18 cellular contexts compared by ENCODE assay signal in the genomic region with DNA sequence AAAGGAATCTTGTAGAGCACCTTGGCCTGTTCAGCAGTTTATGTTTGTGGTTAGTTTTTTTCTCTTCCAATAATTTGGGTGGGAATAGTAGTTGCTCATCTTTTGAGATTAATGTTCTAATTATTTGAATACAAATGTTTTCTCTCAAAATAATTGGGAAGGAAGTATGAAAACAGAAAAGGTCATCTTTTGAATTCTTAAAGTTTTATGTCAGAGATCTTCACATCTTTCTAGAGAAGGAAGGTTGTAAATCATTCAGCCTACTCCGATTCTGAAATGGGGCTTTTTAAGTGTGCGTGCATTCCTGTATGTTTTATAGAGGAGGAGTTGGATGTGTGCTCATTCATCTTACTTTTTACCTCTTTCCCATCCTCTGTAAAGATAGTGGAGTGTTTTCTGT. TPM values are rescaled to one million over a fixed set of nuclear protein-coding genes. Genes with fewer than 3 reads are reported as not detected.
DNase-seq lines count a peak whose midpoint lies in the region; ATAC-seq, FAIRE-seq and TF ChIP-seq lines count a peak whose summit lies in the region.
"Had no signal": no experiment of that assay in that cellular context is flagged by ENCODE, and none has a peak within 500 bp of the region (broad histone marks: within the 10 kb centered on the region; RNA-seq: fewer than 3 reads in every experiment).

No MANE protein-coding gene starts in this region.

- WGBS in aorta, 2 donors: 93 to 94% methylated on average over 2 of the region's 2 CpGs

- ATAC-seq in aorta (ENCODE audit: low FRiP score): no peak

- H3K4me3 Mint-ChIP-seq in astrocyte (ENCODE audit: unreplicated experiment) (no peak overlapping the region), type B pancreatic cell (no peak overlapping the region)

- H3K27ac ChIP-seq in HEK293 (ENCODE audit: extremely low read depth, low read depth, low read length) (no peak overlapping the region), astrocyte (ENCODE audit: low read depth, low read length) (no peak overlapping the region), kidney (ENCODE audit: low read depth in 2 of 2, low read length in 2 of 2) (no peak overlapping the region), aorta (ENCODE audit: low read depth in 1 of 2, low read length in 2 of 2) (no peak overlapping the region)
- H3K27ac ChIP-seq: BLaER1 treated with 17β-estradiol and CSF1 and Interleukin-3, amounts not matched to agents 10 nM and 100 nM; KMS-11 had no signal

- no peaks in the 10 kb centered on the region for H4K20me1 ChIP-seq in astrocyte (ENCODE audit: insufficient read depth, low read length)

- no peak overlapping the region for H3K4me3 ChIP-seq in HEK293 (ENCODE audit: low read depth, low read length)
- no peak overlapping the region for H3K4me3 ChIP-seq in astrocyte (ENCODE audit: insufficient read depth, low read depth, low read length)
- no peak overlapping the region for H3K4me3 ChIP-seq in kidney (ENCODE audit: low read length in 2 of 2)
- H3K4me3 ChIP-seq in aorta (ENCODE audit: low read length in 2 of 2): no peak overlapping the region
- H3K4me3 ChIP-seq: BLaER1 treated with 17β-estradiol and CSF1 and Interleukin-3, amounts not matched to agents 10 nM and 100 nM had no signal

- no peaks in the 10 kb centered on the region for H3K27me3 ChIP-seq in astrocyte (ENCODE audit: insufficient read depth, low read length)
- no peaks in the 10 kb centered on the region for H3K27me3 ChIP-seq in aorta (ENCODE audit: control insufficient read depth in 1 of 2, insufficient read depth in 2 of 2, low read length in 1 of 2)
- H3K27me3 ChIP-seq: BLaER1 treated with 17β-estradiol and CSF1 and Interleukin-3, amounts not matched to agents 10 nM and 100 nM had no signal

- intact Hi-C loops in kidney (cut with DNase I) (loop anchor here (10.0 kb wide), 1 partner anchor 74 kb away; no protein-coding TSS in a partner anchor), aorta (cut with DNase I) (loop anchor here in 1 of 2 donors (5.0 kb wide), 1 partner anchor 67 kb away; no protein-coding TSS in a partner anchor)

- no peak for FAIRE-seq in astrocyte (lab: Jason Lieb, UNC)
- FAIRE-seq in kidney (lab: Jason Lieb, UNC): no peak
- no peak for FAIRE-seq in frontal cortex (lab: Jason Lieb, UNC)
- FAIRE-seq: GM19239 had no signal

- H3K9ac ChIP-seq in astrocyte (ENCODE audit: low read length) (no peak overlapping the region), kidney (ENCODE audit: low read length in 2 of 2) (no peak overlapping the region)
- H3K9ac ChIP-seq: BLaER1 treated with 17β-estradiol and CSF1 and Interleukin-3, amounts not matched to agents 10 nM and 100 nM; KMS-11 had no signal

- H3K27me3 Mint-ChIP-seq in astrocyte (ENCODE audit: low read depth, unreplicated experiment) (no peaks in the 10 kb centered on the region), type B pancreatic cell (no peaks in the 10 kb centered on the region)

- no peak overlapping the region for H3K27ac Mint-ChIP-seq in astrocyte (ENCODE audit: unreplicated experiment)
- H3K27ac Mint-ChIP-seq in type B pancreatic cell: peak overlapping the region; percentile 90

- CTCF ChIA-PET in HEK293 (lab: Yijun Ruan, JAX): interaction anchor here (1.2 kb wide), 1 partner anchor 203 kb away, joined by 4 read pairs; no protein-coding TSS in a partner anchor

- POLR2A ChIA-PET in HEK293 (lab: Yijun Ruan, JAX): no interaction called here

- peaks cover 4% of the 10 kb centered on the region for H3K36me3 Mint-ChIP-seq in astrocyte (ENCODE audit: low read depth, unreplicated experiment)
- H3K36me3 Mint-ChIP-seq in type B pancreatic cell: peaks cover 14% of the 10 kb centered on the region

- no peaks in the 10 kb centered on the region for H3K79me2 ChIP-seq in astrocyte (ENCODE audit: insufficient read depth, low read length)

- DNase-seq in EH (ENCODE audit: low read depth): peak; percentile 87
- peak; percentile 29 for DNase-seq in astrocyte (ENCODE audit: low read depth)
- no peak for DNase-seq in type B pancreatic cell (ENCODE audit: extremely low spot score, unreplicated experiment)
- no peak for DNase-seq in kidney
- no peak for DNase-seq in aorta
- no peak for DNase-seq in frontal cortex (ENCODE audit: low spot score in 2 of 2)
- DNase-seq: DMS 273 treated with DMSO at 0.1 percent for 48 hours, H7, NCI-H1048, NCI-H1436 treated with DMSO at 0.1 percent for 48 hours, NCI-H2029 treated with DMSO at 0.1 percent for 48 hours, NCI-H2171 treated with DMSO at 0.1 percent for 48 hours, NCI-H748 treated with DMSO at 0.1 percent for 48 hours, RPMI8226 had no signal

- H3K9me3 Mint-ChIP-seq in astrocyte (ENCODE audit: unreplicated experiment): no peaks in the 10 kb centered on the region
- H3K9me3 Mint-ChIP-seq in type B pancreatic cell: no peaks in the 10 kb centered on the region

- H2AFZ ChIP-seq in astrocyte (ENCODE audit: low read depth, low read length): no peak overlapping the region

- H3K36me3 ChIP-seq in HEK293 (ENCODE audit: control insufficient read depth in 2 of 2, insufficient read depth in 1 of 2, low read length in 2 of 2) (peaks cover 7 to 13% of the 10 kb centered on the region in 2 experiments; a peak in 2 of 3 replicates), astrocyte (ENCODE audit: insufficient read depth, low read length) (no peaks in the 10 kb centered on the region), kidney (ENCODE audit: control insufficient read depth in 1 of 2, insufficient read depth in 2 of 2, low read length in 2 of 2) (no peaks in the 10 kb centered on the region), aorta (ENCODE audit: control insufficient read depth in 1 of 2, insufficient read depth in 2 of 2, low read length in 1 of 2) (no peaks in the 10 kb centered on the region)
- H3K36me3 ChIP-seq: BLaER1 treated with 17β-estradiol and CSF1 and Interleukin-3, amounts not matched to agents 10 nM and 100 nM had no signal

- H3K9me3 ChIP-seq in HEK293 (ENCODE audit: control insufficient read depth, insufficient read depth, low read depth, low read length): no peaks in the 10 kb centered on the region
- H3K9me3 ChIP-seq in astrocyte (ENCODE audit: insufficient read depth, low read depth, low read length): no peaks in the 10 kb centered on the region
- H3K9me3 ChIP-seq in kidney (ENCODE audit: control insufficient read depth in 1 of 2, low read length in 2 of 2): no peaks in the 10 kb centered on the region
- H3K9me3 ChIP-seq in aorta (ENCODE audit: control insufficient read depth, low read length): no peaks in the 10 kb centered on the region

- H3K4me2 ChIP-seq in astrocyte (ENCODE audit: low read length): no peak overlapping the region
- H3K4me2 ChIP-seq: BLaER1 treated with 17β-estradiol and CSF1 and Interleukin-3, amounts not matched to agents 10 nM and 100 nM; KMS-11 had no signal

- H3K4me1 Mint-ChIP-seq in astrocyte (ENCODE audit: low read depth, unreplicated experiment) (peaks cover 33% of the 10 kb centered on the region), type B pancreatic cell (ENCODE audit: unreplicated experiment) (peaks cover 6% of the 10 kb centered on the region)

- H3K4me1 ChIP-seq in HEK293 (ENCODE audit: control insufficient read depth, insufficient read depth, low read length): peaks cover 3% of the 10 kb centered on the region; the same call in 1 of the 2 replicates
- H3K4me1 ChIP-seq in astrocyte (ENCODE audit: insufficient read depth, low read length): peaks cover 39% of the 10 kb centered on the region
- peaks cover 0 to 4% of the 10 kb centered on the region in 2 donors for H3K4me1 ChIP-seq in kidney (ENCODE audit: control insufficient read depth in 1 of 2, insufficient read depth in 1 of 2, low read depth in 1 of 2, low read length in 2 of 2)
- peaks cover 0 to 3% of the 10 kb centered on the region in 2 donors for H3K4me1 ChIP-seq in aorta (ENCODE audit: control insufficient read depth in 1 of 2, insufficient read depth in 2 of 2, low read length in 2 of 2)

- TF ChIP-seq CTCF in HEK293 (tag by site-specific recombination; IDR thresholded peaks at IDR 0.05) (no peak), astrocyte (IDR thresholded peaks at IDR 0.05; ENCODE audit: insufficient read depth, low read depth, low read length) (no peak), type B pancreatic cell (conservative IDR thresholded peaks at IDR 0.05) (no peak), kidney (IDR thresholded peaks at IDR 0.05; ENCODE audit: borderline replicate concordance, extremely low read depth, insufficient read depth) (no peak)

TF ChIP-seq in HEK293, 187 proteins besides CTCF, POLR2A, EP300 and RAD21:
- TF ChIP-seq ZNF664 (tag by site-specific recombination; IDR thresholded peaks at IDR 0.05) (peak; percentile 52; the same call in 1 of the 2 replicates), ZNF366 (tag by site-specific recombination; conservative IDR thresholded peaks at IDR 0.05) (no peak)

RNA-seq across cellular contexts. Expression of a gene that starts 29.0 kb away (rescaled TPM):
- total RNA-seq in astrocyte (2.5 and 4.1 TPM in 2 replicates), type B pancreatic cell (ENCODE audit: low replicate concordance) (37.4 and 120 TPM in 2 replicates), kidney (6.0 TPM), aorta (1 to 10 TPM; 1.6 to 2.5 TPM), frontal cortex (4.9 TPM)
- polyA plus RNA-seq in kidney (ENCODE audit: insufficient read depth, low read depth, low replicate concordance) (2.3 TPM), aorta (under 1 TPM; 0.15 to 0.25 TPM)

Comparison
In these comparisons a context has a peak if more than half of its experiments do, and no peak if none do; other contexts are left out.
1. DNase-seq: peak in EH (single experiment) and astrocyte (single experiment); none in type B pancreatic cell (single experiment), kidney (single experiment), aorta (0 of 2) and frontal cortex (0 of 2).